Comparison of ENCODE assay signal across 12 cellular contexts in genomic region chr17:47785538-47786123, GRCh38. TPM values are rescaled to one million over a fixed set of nuclear protein-coding genes. Genes with fewer than 3 reads are reported as not detected.
DNase-seq lines count a peak whose midpoint lies in the region; ATAC-seq, FAIRE-seq and TF ChIP-seq lines count a peak whose summit lies in the region.
"Had no signal": no experiment of that assay in that cellular context is flagged by ENCODE, and none has a peak within 500 bp of the region (broad histone marks: within the 10 kb centered on the region; RNA-seq: fewer than 3 reads in every experiment).

No MANE protein-coding gene starts in this region.

- CTCF ChIA-PET in activated CD4-positive, alpha-beta memory T cell treated with anti-CD3 and anti-CD28 coated beads for 36 hours (lab: Charles Lee): interaction anchor here (1.0 to 2.1 kb wide), 5 partner anchors 10 to 108 kb away, joined by 4 to 11 read pairs (median 4); no protein-coding TSS in a partner anchor

- POLR2A ChIA-PET in activated CD4-positive, alpha-beta memory T cell treated with anti-CD3 and anti-CD28 coated beads for 36 hours (lab: Charles Lee): no interaction called here

- TF ChIP-seq CTCF in smooth muscle cell (IDR thresholded peaks at IDR 0.05; ENCODE audit: borderline replicate concordance, insufficient read depth, poor library complexity, severe bottlenecking): no peak

- H2AFZ ChIP-seq in smooth muscle cell (ENCODE audit: low read depth): no peak overlapping the region

- no peaks in the 10 kb centered on the region for H4K20me1 ChIP-seq in smooth muscle cell (ENCODE audit: low read depth)

- H3K4me2 ChIP-seq in smooth muscle cell: no peak overlapping the region

- H3K9me3 ChIP-seq in smooth muscle cell (replicated peaks; ENCODE audit: low read depth) (no peaks in the 10 kb centered on the region), small intestine (ENCODE audit: control insufficient read depth, low read depth) (no peaks in the 10 kb centered on the region)
- H3K9me3 ChIP-seq: heart right ventricle had no signal

- H3K27me3 ChIP-seq in smooth muscle cell (ENCODE audit: low read depth): peaks cover 51% of the 10 kb centered on the region
- peaks cover 3 to 8% of the 10 kb centered on the region in 2 donors for H3K27me3 ChIP-seq in small intestine (ENCODE audit: control insufficient read depth in 2 of 2, insufficient read depth in 2 of 2, low read length in 2 of 2)

- no peak for FAIRE-seq in small intestine (lab: Jason Lieb, UNC)

- DNase-seq in ELF-1 (ENCODE audit: low read depth, low spot score) (peak; percentile 36), immature natural killer cell (peak in 2 of 3 donors; percentile 20 to 31), DMS79 treated with DMSO at 0.1 percent for 48 hours (lab: John Stamatoyannopoulos, UW) (no peak), smooth muscle cell (lab: John Stamatoyannopoulos, UW; ENCODE audit: unreplicated experiment) (no peak), small intestine (no peak)
- peak; percentile 57 for DNase-seq in activated CD4-positive, alpha-beta memory T cell treated with anti-CD3 and anti-CD28 coated beads for 36 hours
- DNase-seq: heart right ventricle, NCI-H2107 had no signal

- H3K36me3 ChIP-seq in smooth muscle cell (ENCODE audit: low read depth) (no peaks in the 10 kb centered on the region), small intestine (ENCODE audit: control insufficient read depth in 2 of 2, insufficient read depth in 2 of 2, low read length in 2 of 2) (no peaks in the 10 kb centered on the region)
- H3K36me3 ChIP-seq: heart right ventricle had no signal

- H3F3A ChIP-seq in smooth muscle cell (ENCODE audit: low read depth): no peaks in the 10 kb centered on the region

- H3K9ac ChIP-seq in smooth muscle cell (ENCODE audit: low read depth): no peak overlapping the region

- H3K4me3 Mint-ChIP-seq in activated CD4-positive, alpha-beta memory T cell treated with anti-CD3 and anti-CD28 coated beads for 36 hours: no peak overlapping the region
- no peak overlapping the region for H3K4me3 Mint-ChIP-seq in immature natural killer cell
- H3K4me3 Mint-ChIP-seq: T-helper 2 cell treated with Interferon-gamma antibody and Interleukin-4, amounts not matched to agents 5 μg/mL and 100 μg/mL, for 36 hours had no signal

- no peaks in the 10 kb centered on the region for H3K9me3 Mint-ChIP-seq in activated CD4-positive, alpha-beta memory T cell treated with anti-CD3 and anti-CD28 coated beads for 36 hours
- H3K9me3 Mint-ChIP-seq in immature natural killer cell: no peaks in the 10 kb centered on the region
- H3K9me3 Mint-ChIP-seq: T-helper 2 cell treated with Interferon-gamma antibody and Interleukin-4, amounts not matched to agents 5 μg/mL and 100 μg/mL, for 36 hours had no signal

- no peak for TF ChIP-seq EP300 in Ishikawa (IDR thresholded peaks at IDR 0.05; ENCODE audit: borderline replicate concordance)

- WGBS in smooth muscle cell (ENCODE audit: low lambda C conversion rate): 47% methylated on average over 5 of the region's 5 CpGs
- 33 to 47% (median 37%) methylated on average over 5 of the region's 5 CpGs for WGBS in small intestine, 3 donors

- peaks cover 24% of the 10 kb centered on the region for H3K27me3 Mint-ChIP-seq in activated CD4-positive, alpha-beta memory T cell treated with anti-CD3 and anti-CD28 coated beads for 36 hours
- peaks cover 9 to 10% (median 9%) of the 10 kb centered on the region in 3 donors for H3K27me3 Mint-ChIP-seq in immature natural killer cell (ENCODE audit: low read depth in 3 of 3)

- peaks cover 8% of the 10 kb centered on the region for H3K4me1 Mint-ChIP-seq in activated CD4-positive, alpha-beta memory T cell treated with anti-CD3 and anti-CD28 coated beads for 36 hours (ENCODE audit: low read depth)
- peaks cover 10 to 14% of the 10 kb centered on the region in 2 donors for H3K4me1 Mint-ChIP-seq in immature natural killer cell

- H3K27ac ChIP-seq in smooth muscle cell (ENCODE audit: low read depth): no peak overlapping the region
- no peak overlapping the region for H3K27ac ChIP-seq in small intestine (ENCODE audit: low read depth in 1 of 2, low read length in 1 of 2)
- H3K27ac ChIP-seq: heart right ventricle had no signal

- H3K79me2 ChIP-seq in smooth muscle cell (ENCODE audit: low read depth): no peaks in the 10 kb centered on the region

- no peak overlapping the region for H3K4me3 ChIP-seq in smooth muscle cell
- no peak overlapping the region for H3K4me3 ChIP-seq in small intestine (ENCODE audit: low read depth in 1 of 2, low read length in 2 of 2)
- H3K4me3 ChIP-seq: heart right ventricle had no signal

- H3K4me1 ChIP-seq in smooth muscle cell (ENCODE audit: low read depth) (no peaks in the 10 kb centered on the region), small intestine (ENCODE audit: control insufficient read depth in 2 of 2, insufficient read depth in 1 of 2, low read depth in 1 of 2, low read length in 1 of 2) (no peaks in the 10 kb centered on the region)

- no peak for TF ChIP-seq RAD21 in Ishikawa (IDR thresholded peaks at IDR 0.05; ENCODE audit: low read depth)

- no peak for ATAC-seq in GM19455 (IDR thresholded peaks at IDR 0.05; ENCODE audit: unreplicated experiment)
- ATAC-seq: heart right ventricle had no signal

- no peak overlapping the region for H3K27ac Mint-ChIP-seq in activated CD4-positive, alpha-beta memory T cell treated with anti-CD3 and anti-CD28 coated beads for 36 hours
- H3K27ac Mint-ChIP-seq in immature natural killer cell: no peak overlapping the region
- H3K27ac Mint-ChIP-seq: T-helper 2 cell treated with Interferon-gamma antibody and Interleukin-4, amounts not matched to agents 5 μg/mL and 100 μg/mL, for 36 hours had no signal

- H3K36me3 Mint-ChIP-seq in activated CD4-positive, alpha-beta memory T cell treated with anti-CD3 and anti-CD28 coated beads for 36 hours: no peaks in the 10 kb centered on the region
- H3K36me3 Mint-ChIP-seq in immature natural killer cell: peaks cover 0 to 3% (median 0%) of the 10 kb centered on the region in 3 donors

- intact Hi-C loops in activated CD4-positive, alpha-beta memory T cell treated with anti-CD3 and anti-CD28 coated beads for 36 hours (cut with micrococcal nuclease): no loop called here

TF ChIP-seq in Ishikawa, 13 proteins besides CTCF, POLR2A, EP300 and RAD21:
- TF ChIP-seq TCF12 (IDR thresholded peaks at IDR 0.05; ENCODE audit: low read depth) (no peak), REST (IDR thresholded peaks at IDR 0.05; ENCODE audit: low read depth) (peak; percentile 98)
TF ChIP-seq in Ishikawa: peak in this region for 1.

RNA-seq across cellular contexts. Expression of gene OSBPL7, which starts 36.0 kb away (rescaled TPM):
- 10 to 100 TPM; 14.7 to 15.6 TPM for total RNA-seq in activated CD4-positive, alpha-beta memory T cell treated with anti-CD3 and anti-CD28 coated beads for 36 hours
- polyA plus RNA-seq in immature natural killer cell (1 to 10 TPM; 2.7 to 7.5 (median 3.8) TPM), smooth muscle cell (6.3 and 8.4 TPM in 2 replicates), small intestine (10 to 100 TPM; 25.9 to 67.5 (median 28.6) TPM)
- 3.7 and 9.2 TPM in 2 replicates for total RNA-seq in smooth muscle cell

RNA-seq across cellular contexts. Expression of gene MRPL10, which starts 45.7 kb away (rescaled TPM):
- 10 to 100 TPM; 69.9 to 72.4 TPM for total RNA-seq in activated CD4-positive, alpha-beta memory T cell treated with anti-CD3 and anti-CD28 coated beads for 36 hours
- polyA plus RNA-seq in immature natural killer cell: 100 to 1,000 TPM in 2 of 3 donors, 10 to 100 TPM in 1; 50.5 to 189 (median 114) TPM
- 24.0 and 30.4 TPM in 2 replicates for total RNA-seq in smooth muscle cell
- 36.6 and 40.4 TPM in 2 replicates for polyA plus RNA-seq in smooth muscle cell
- 10 to 100 TPM; 47.0 to 54.1 (median 48.4) TPM for polyA plus RNA-seq in small intestine

RNA-seq across cellular contexts. Expression of gene LRRC46, which starts 45.8 kb away (rescaled TPM):
- total RNA-seq in activated CD4-positive, alpha-beta memory T cell treated with anti-CD3 and anti-CD28 coated beads for 36 hours: under 1 TPM; 0.29 to 0.59 TPM
- under 1 TPM in 2 of 3 donors, not detected in 1; 0.66 to 0.82 TPM for polyA plus RNA-seq in immature natural killer cell
- total RNA-seq in smooth muscle cell: not detected in 2 replicates
- polyA plus RNA-seq in smooth muscle cell: 0.26 and 1.2 TPM in 2 replicates
- under 1 TPM; 0.22 to 0.54 (median 0.25) TPM for polyA plus RNA-seq in small intestine

RNA-seq across cellular contexts. Expression of gene TBX21, which starts 52.6 kb away (rescaled TPM):
- 10 to 100 TPM; 57.7 to 58.2 TPM for total RNA-seq in activated CD4-positive, alpha-beta memory T cell treated with anti-CD3 and anti-CD28 coated beads for 36 hours
- polyA plus RNA-seq in immature natural killer cell (100 to 1,000 TPM; 199 to 385 (median 225) TPM), smooth muscle cell (not detected in 2 replicates), small intestine (under 1 TPM; 0.27 to 0.45 (median 0.31) TPM)
- total RNA-seq in smooth muscle cell: not detected in 2 replicates
- polyA plus RNA-seq: neural cell had no signal

RNA-seq across cellular contexts. Expression of gene SCRN2, which starts 55.4 kb away (rescaled TPM):
- total RNA-seq in activated CD4-positive, alpha-beta memory T cell treated with anti-CD3 and anti-CD28 coated beads for 36 hours: 10 to 100 TPM; 20.6 to 21.0 TPM
- polyA plus RNA-seq in immature natural killer cell (10 to 100 TPM; 17.7 to 41.2 (median 22.5) TPM), smooth muscle cell (45.0 and 49.4 TPM in 2 replicates), small intestine (100 to 1,000 TPM in 1 of 3 donors, 10 to 100 TPM in 2; 46.0 to 127 (median 81.3) TPM)
- total RNA-seq in smooth muscle cell: 16.0 and 18.6 TPM in 2 replicates

Comparison
In these comparisons a context has a peak if more than half of its experiments do, and no peak if none do; other contexts are left out.
1. DNase-seq: peak in ELF-1 (single experiment), activated CD4-positive, alpha-beta memory T cell treated with anti-CD3 and anti-CD28 coated beads for 36 hours (single experiment) and immature natural killer cell (2 of 3); none in DMS79 treated with DMSO at 0.1 percent for 48 hours (single experiment), smooth muscle cell (single experiment) and small intestine (single experiment).